ENCODE assay signal across 17 cellular contexts in the genomic region with DNA sequence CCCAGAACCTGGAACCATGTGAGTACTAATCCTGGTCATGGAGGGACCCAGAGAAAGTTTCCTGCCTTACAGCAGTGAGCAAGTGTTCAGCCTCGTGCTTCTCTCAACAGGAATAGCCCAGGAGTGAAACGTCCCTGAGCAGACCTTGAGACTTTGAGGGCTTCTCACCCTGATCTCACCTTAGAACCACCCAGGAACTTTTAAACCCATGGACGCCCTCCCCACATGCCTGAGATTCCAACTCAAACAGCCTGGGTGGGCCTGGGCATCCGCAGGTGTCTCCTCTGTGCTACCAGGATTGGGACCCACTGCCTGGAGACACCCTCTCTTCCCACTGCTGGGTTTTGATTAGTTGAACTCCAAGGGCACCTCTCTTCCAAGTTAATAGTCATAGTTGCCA.
DNase-seq lines count a peak whose midpoint lies in the region; ATAC-seq and TF ChIP-seq lines count a peak whose summit lies in the region.
"Had no signal": no experiment of that assay in that cellular context is flagged by ENCODE, and none has a peak within 500 bp of the region (broad histone marks: within the 10 kb centered on the region; RNA-seq: fewer than 3 reads in every experiment).

No MANE protein-coding gene starts in this region.

- H3K36me3 Mint-ChIP-seq in endodermal cell (ENCODE audit: low read depth), result no peaks in the 10 kb centered on the region
- H3K36me3 Mint-ChIP-seq: CD8-positive, alpha-beta memory T cell had no signal

- TF ChIP-seq CTCF in endodermal cell (conservative IDR thresholded peaks at IDR 0.05) (no peak), esophagus squamous epithelium (IDR thresholded peaks at IDR 0.05) (no peak)

- peak overlapping the region; percentile 74; the same call in 1 of the 2 replicates for H3K27ac ChIP-seq in GM23248
- H3K27ac ChIP-seq in angular gyrus (ENCODE audit: low read depth, low read length), result peak overlapping the region; percentile 41
- H3K27ac ChIP-seq in endodermal cell (ENCODE audit: low read depth, low read length), result no peak overlapping the region
- no peak overlapping the region for H3K27ac ChIP-seq in aorta (ENCODE audit: low read depth in 1 of 2, low read length in 2 of 2)
- no peak overlapping the region for H3K27ac ChIP-seq in esophagus squamous epithelium
- H3K27ac ChIP-seq: BLaER1 had no signal

- intact Hi-C loops in sciatic nerve (cut with DNase I) (no loop called here), aorta (cut with DNase I) (no loop called here), esophagus squamous epithelium (cut with DNase I) (no loop called here)

- no peak overlapping the region for H3K27ac Mint-ChIP-seq in endodermal cell
- H3K27ac Mint-ChIP-seq: CD8-positive, alpha-beta memory T cell; GM23338 had no signal

- peaks cover 4% of the 10 kb centered on the region for H3K27me3 Mint-ChIP-seq in endodermal cell (ENCODE audit: insufficient read depth)

- H3K4me1 ChIP-seq in GM23248 (ENCODE audit: insufficient read depth) (peaks cover 37% of the 10 kb centered on the region), endodermal cell (ENCODE audit: control insufficient read depth, insufficient read depth, low read length) (peaks cover 25% of the 10 kb centered on the region), aorta (ENCODE audit: control insufficient read depth in 1 of 2, insufficient read depth in 2 of 2, low read length in 2 of 2) (no peaks in the 10 kb centered on the region), esophagus squamous epithelium (no peaks in the 10 kb centered on the region)
- H3K4me1 ChIP-seq: Caco-2 had no signal

- H3K4me2 ChIP-seq in GM23248 (ENCODE audit: unreplicated experiment), result peak overlapping the region; percentile 70
- H3K4me2 ChIP-seq: BLaER1, GM23338 had no signal

- no peak overlapping the region for H2AFZ ChIP-seq in GM23248
- H2AFZ ChIP-seq: GM23338 had no signal

- H3K4me1 Mint-ChIP-seq in endodermal cell, result peaks cover 26% of the 10 kb centered on the region
- H3K4me1 Mint-ChIP-seq: CD8-positive, alpha-beta memory T cell had no signal

- H3K79me2 ChIP-seq in GM23248 (ENCODE audit: insufficient read depth), result no peaks in the 10 kb centered on the region

- ATAC-seq in sciatic nerve, result no peak
- no peak for ATAC-seq in aorta (ENCODE audit: low FRiP score)
- ATAC-seq: GM23338, HepG2 had no signal

- H3K4me3 Mint-ChIP-seq in endodermal cell, result no peak overlapping the region
- H3K4me3 Mint-ChIP-seq: CD8-positive, alpha-beta memory T cell; GM23338 had no signal

- H3K9me3 Mint-ChIP-seq in endodermal cell, result no peaks in the 10 kb centered on the region
- H3K9me3 Mint-ChIP-seq: GM23338 had no signal

- WGBS in GM23248 (ENCODE audit: low coverage in 1 of 2, low lambda C conversion rate in 2 of 2, missing lambda C conversion rate in 2 of 2), 2 experiments, result 88 to 92% methylated on average over 4 of the region's 4 CpGs
- WGBS in endodermal cell (ENCODE audit: insufficient coverage in 1 of 2, insufficient read length in 1 of 2), 2 experiments, result 95 to 100% methylated on average over 1 to 4 of the region's 4 CpGs
- WGBS in aorta, 2 donors, result 89 to 93% methylated on average over 4 of the region's 4 CpGs
- 74 to 80% methylated on average over 2 to 4 of the region's 4 CpGs for WGBS in esophagus squamous epithelium, 2 donors

- in situ Hi-C loops in GM23248 (cut with MboI), result loop anchor here (5.0 to 25.0 kb wide), 2 partner anchors 80 to 255 kb away; no protein-coding TSS in a partner anchor

- H3K9ac ChIP-seq in GM23248 (no peak overlapping the region), endodermal cell (ENCODE audit: extremely low read depth, low read length, poor library complexity, severe bottlenecking) (no peak overlapping the region)
- H3K9ac ChIP-seq: BLaER1 had no signal

- no peaks in the 10 kb centered on the region for H3K9me2 ChIP-seq in GM23248 (ENCODE audit: insufficient read depth)

- no peak for TF ChIP-seq POLR2A in esophagus squamous epithelium (IDR thresholded peaks at IDR 0.05)

- H3K9me3 ChIP-seq in GM23248 (ENCODE audit: low read depth), result no peaks in the 10 kb centered on the region
- H3K9me3 ChIP-seq in endodermal cell (ENCODE audit: control insufficient read depth, low read length), result no peaks in the 10 kb centered on the region
- no peaks in the 10 kb centered on the region for H3K9me3 ChIP-seq in aorta (ENCODE audit: control insufficient read depth, low read length)
- no peaks in the 10 kb centered on the region for H3K9me3 ChIP-seq in esophagus squamous epithelium
- H3K9me3 ChIP-seq: BLaER1, Caco-2 had no signal

- no peaks in the 10 kb centered on the region for H3K27me3 ChIP-seq in GM23248 (replicated peaks; ENCODE audit: insufficient read depth)
- H3K27me3 ChIP-seq in endodermal cell (ENCODE audit: control insufficient read depth, insufficient read depth, low read length, poor library complexity, severe bottlenecking), result peaks cover 4% of the 10 kb centered on the region
- H3K27me3 ChIP-seq in aorta (ENCODE audit: control insufficient read depth in 1 of 2, insufficient read depth in 2 of 2, low read length in 1 of 2), result no peaks in the 10 kb centered on the region
- H3K27me3 ChIP-seq in esophagus squamous epithelium, result peaks cover 0 to 11% (median 0%) of the 10 kb centered on the region in 4 donors

- H3K4me3 ChIP-seq in GM23248, result no peak overlapping the region
- H3K4me3 ChIP-seq in endodermal cell (ENCODE audit: low read length), result no peak overlapping the region
- H3K4me3 ChIP-seq in aorta (ENCODE audit: low read length in 2 of 2), result no peak overlapping the region
- H3K4me3 ChIP-seq in esophagus squamous epithelium, result no peak overlapping the region
- H3K4me3 ChIP-seq: BLaER1, GM23338 had no signal

- DNase-seq in GM23248, result no peak
- DNase-seq in endodermal cell, result peak; percentile 31
- peak; percentile 19 for DNase-seq in sciatic nerve (ENCODE audit: low spot score)
- DNase-seq in activated CD4-positive, CD25-positive, alpha-beta regulatory T cell (lab: John Stamatoyannopoulos, UW), result no peak
- DNase-seq in aorta, result no peak
- DNase-seq in HK-2 (ENCODE audit: unreplicated experiment), result no peak
- no peak for DNase-seq in esophagus squamous epithelium (lab: John Stamatoyannopoulos, UW)
- DNase-seq: 8988T; AML-193; CD8-positive, alpha-beta memory T cell; DMS53; H7 had no signal

- no peaks in the 10 kb centered on the region for H3K36me3 ChIP-seq in GM23248 (ENCODE audit: low read depth)
- no peaks in the 10 kb centered on the region for H3K36me3 ChIP-seq in endodermal cell (ENCODE audit: control insufficient read depth, insufficient read depth, low read length)
- H3K36me3 ChIP-seq in aorta (ENCODE audit: control insufficient read depth in 1 of 2, insufficient read depth in 2 of 2, low read length in 1 of 2), result no peaks in the 10 kb centered on the region
- H3K36me3 ChIP-seq in esophagus squamous epithelium, result no peaks in the 10 kb centered on the region
- H3K36me3 ChIP-seq: BLaER1 had no signal

- no peaks in the 10 kb centered on the region for H4K20me1 ChIP-seq in GM23248 (ENCODE audit: insufficient read depth)

- H3F3A ChIP-seq in GM23248 (ENCODE audit: insufficient read depth), result peaks cover 9% of the 10 kb centered on the region; the same call in 1 of the 2 replicates

Comparison
In these comparisons a context has a peak if more than half of its experiments do, and no peak if none do; other contexts are left out.
1. DNase-seq: peak in endodermal cell (single experiment) and sciatic nerve (single experiment); none in GM23248 (single experiment), activated CD4-positive, CD25-positive, alpha-beta regulatory T cell (0 of 4), aorta (0 of 2), HK-2 (single experiment) and esophagus squamous epithelium (single experiment).
2. H3K27ac ChIP-seq: peak in GM23248 (single experiment) and angular gyrus (single experiment); none in endodermal cell (single experiment), aorta (0 of 2) and esophagus squamous epithelium (0 of 4).